10 cellular contexts compared by ENCODE assay signal in genomic region chr14:103867523-103867953, GRCh38. TPM values are rescaled to one million over a fixed set of nuclear protein-coding genes. Genes with fewer than 3 reads are reported as not detected.
DNase-seq lines count a peak whose midpoint lies in the region; ATAC-seq and TF ChIP-seq lines count a peak whose summit lies in the region.
"Had no signal": no experiment of that assay in that cellular context is flagged by ENCODE, and none has a peak within 500 bp of the region (broad histone marks: within the 10 kb centered on the region; RNA-seq: fewer than 3 reads in every experiment).

No MANE protein-coding gene starts in this region.

- no peak overlapping the region for H3K4me3 ChIP-seq in esophagus squamous epithelium
- H3K4me3 ChIP-seq in muscle layer of colon (ENCODE audit: low read depth in 1 of 2, low read length in 2 of 2), result no peak overlapping the region
- H3K4me3 ChIP-seq in testis, result no peak overlapping the region
- H3K4me3 ChIP-seq: PC-9 had no signal

- no peaks in the 10 kb centered on the region for H3K36me3 ChIP-seq in esophagus squamous epithelium
- no peaks in the 10 kb centered on the region for H3K36me3 ChIP-seq in muscle layer of colon (ENCODE audit: insufficient read depth, low read length)
- H3K36me3 ChIP-seq in testis (ENCODE audit: low read depth, missing control alignments), result no peaks in the 10 kb centered on the region

- H3K4me1 ChIP-seq in esophagus squamous epithelium (peaks cover 21 to 61% (median 44%) of the 10 kb centered on the region in 3 donors), muscle layer of colon (ENCODE audit: insufficient read depth, low read length) (peaks cover 10% of the 10 kb centered on the region), testis (peaks cover 6% of the 10 kb centered on the region)

- TF ChIP-seq POLR2A in esophagus squamous epithelium (IDR thresholded peaks at IDR 0.05), result no peak
- TF ChIP-seq POLR2A in testis (IDR thresholded peaks at IDR 0.05), result no peak

- H3K9me3 ChIP-seq in esophagus squamous epithelium (no peaks in the 10 kb centered on the region), muscle layer of colon (ENCODE audit: low read length) (no peaks in the 10 kb centered on the region), testis (no peaks in the 10 kb centered on the region)

- no peak overlapping the region for H3K9ac ChIP-seq in muscle layer of colon (ENCODE audit: low read length)

- WGBS in esophagus squamous epithelium, 2 donors, result 25% methylated on average over 8 of the region's 10 CpGs; no CpG with 5 or more reads in 1 of the 2 donors
- WGBS in testis, 2 donors, result 68 to 71% methylated on average over 5 to 9 of the region's 10 CpGs

- H3K27me3 ChIP-seq in esophagus squamous epithelium (no peaks in the 10 kb centered on the region), muscle layer of colon (ENCODE audit: control insufficient read depth in 1 of 2, insufficient read depth in 2 of 2, low read length in 2 of 2) (no peaks in the 10 kb centered on the region), testis (no peaks in the 10 kb centered on the region)

- no peak for ATAC-seq in HG02798 (IDR thresholded peaks at IDR 0.05; ENCODE audit: poor library complexity, unreplicated experiment)
- ATAC-seq: activated T-cell treated with anti-CD3 and anti-CD28 coated beads, Interleukin-2, amount 50 U/mL, for 4 hours had no signal

- intact Hi-C loops in esophagus squamous epithelium (cut with DNase I), result no loop called here
- intact Hi-C loops in testis (cut with DNase I; ENCODE audit: low total_unique reads), result no loop called here

- peak; percentile 96 for DNase-seq in DMS 273 (lab: John Stamatoyannopoulos, UW; ENCODE audit: unreplicated experiment)
- DNase-seq in NCI-H226, result peak; percentile 80
- no peak for DNase-seq in esophagus squamous epithelium (lab: John Stamatoyannopoulos, UW)
- DNase-seq in OCI-M2 (lab: John Stamatoyannopoulos, UW; ENCODE audit: unreplicated experiment), result no peak
- DNase-seq in SIG-M5 treated with dmso at 0.1 percent for 504 hours (lab: John Stamatoyannopoulos, UW; ENCODE audit: unreplicated experiment), result no peak
- DNase-seq in testis, result no peak
- DNase-seq: activated T-cell treated with anti-CD3 and anti-CD28 coated beads, Interleukin-2, amount 50 U/mL, for 4 hours had no signal

- TF ChIP-seq CTCF in esophagus squamous epithelium (IDR thresholded peaks at IDR 0.05), result no peak
- no peak for TF ChIP-seq CTCF in testis (IDR thresholded peaks at IDR 0.05)

- peak overlapping the region; percentile 76 to 85 (median 81) for H3K27ac ChIP-seq in esophagus squamous epithelium
- H3K27ac ChIP-seq in muscle layer of colon (ENCODE audit: low read depth, low read length), result peak overlapping the region; percentile 56
- no peak overlapping the region for H3K27ac ChIP-seq in testis
- H3K27ac ChIP-seq: PC-9 had no signal

RNA-seq across cellular contexts. Expression of gene PPP1R13B, which starts 20.2 kb away (rescaled TPM):
- 10 to 100 TPM; 12.7 to 25.0 (median 20.6) TPM for total RNA-seq in esophagus squamous epithelium
- 10 to 100 TPM; 73.1 to 82.4 TPM for total RNA-seq in testis
- 89.2 TPM for polyA plus RNA-seq in testis (ENCODE audit: insufficient read depth, low read depth, low replicate concordance)

Comparison
In these comparisons a context has a peak if more than half of its experiments do, and no peak if none do; other contexts are left out.
1. DNase-seq: peak in DMS 273 (single experiment) and NCI-H226 (single experiment); none in esophagus squamous epithelium (single experiment), OCI-M2 (single experiment), SIG-M5 treated with dmso at 0.1 percent for 504 hours (single experiment) and testis (single experiment).
2. H3K27ac ChIP-seq: peak in esophagus squamous epithelium (4 of 4) and muscle layer of colon (single experiment); none in testis (0 of 2).